ENCODE assay signal across 10 cellular contexts in the genomic region with DNA sequence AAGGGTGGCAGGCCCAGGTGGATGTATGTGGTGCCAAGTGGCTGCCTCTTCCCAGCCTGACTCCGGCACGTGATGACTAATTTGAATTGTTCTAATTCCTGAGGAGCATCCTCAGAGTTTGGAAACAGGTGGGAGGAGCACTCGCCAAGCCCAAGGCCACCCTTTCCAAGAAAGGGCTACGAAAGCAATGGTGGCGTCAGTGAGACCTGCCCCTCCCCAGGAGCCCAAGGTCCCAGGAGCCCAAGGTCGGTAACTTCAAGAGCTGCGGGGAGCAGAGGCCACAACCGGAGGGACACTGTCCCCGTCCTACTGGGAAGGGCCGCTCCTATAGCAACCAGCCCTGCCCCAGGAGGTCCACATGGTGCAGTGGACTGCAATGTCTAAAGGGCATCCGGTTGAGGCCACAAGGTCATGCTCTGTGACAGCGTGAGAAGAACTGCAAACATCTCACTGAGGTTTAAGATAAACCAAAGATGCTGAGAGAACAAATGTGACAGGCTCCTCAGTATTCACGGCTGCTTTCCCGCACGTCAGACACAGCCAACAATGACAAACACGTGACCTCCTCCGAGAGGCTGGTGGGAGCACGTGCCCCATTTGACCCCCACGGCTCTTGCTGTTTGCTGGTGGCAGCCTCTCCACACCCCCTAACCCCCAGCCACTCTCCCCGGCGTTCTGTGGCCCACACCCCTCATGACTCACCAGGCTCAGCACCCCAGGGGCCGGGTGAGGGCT.
DNase-seq lines count a peak whose midpoint lies in the region; ATAC-seq and TF ChIP-seq lines count a peak whose summit lies in the region.
"Had no signal": no experiment of that assay in that cellular context is flagged by ENCODE, and none has a peak within 500 bp of the region (broad histone marks: within the 10 kb centered on the region; RNA-seq: fewer than 3 reads in every experiment).

No MANE protein-coding gene starts in this region.

- H3K27ac Mint-ChIP-seq in CD8-positive, alpha-beta memory T cell, result peak overlapping the region in 6 of 8 donors; percentile 68 to 88 (median 73)

- CTCF ChIA-PET in CD8-positive, alpha-beta memory T cell (lab: Charles Lee), result interaction anchor here (0.6 kb wide), 1 partner anchor 96 kb away, joined by 3 read pairs; no protein-coding TSS in a partner anchor

- intact Hi-C loops in aorta (cut with DNase I), result no loop called here

- no peaks in the 10 kb centered on the region for H3K36me3 ChIP-seq in CD8-positive, alpha-beta memory T cell (ENCODE audit: insufficient read depth, low read length)
- no peaks in the 10 kb centered on the region for H3K36me3 ChIP-seq in aorta (ENCODE audit: control insufficient read depth in 1 of 2, insufficient read depth in 2 of 2, low read length in 1 of 2)
- H3K36me3 ChIP-seq: suprapubic skin had no signal

- no peak for TF ChIP-seq POLR2A in erythroblast (IDR thresholded peaks at IDR 0.05; ENCODE audit: low read length)

- no peaks in the 10 kb centered on the region for H3K9me3 Mint-ChIP-seq in CD8-positive, alpha-beta memory T cell
- H3K9me3 Mint-ChIP-seq: T-cell had no signal

- peaks cover 25% of the 10 kb centered on the region for H3K4me1 ChIP-seq in CD8-positive, alpha-beta memory T cell (ENCODE audit: insufficient read depth, low read length)
- H3K4me1 ChIP-seq in foreskin keratinocyte (peaks cover 32% of the 10 kb centered on the region), aorta (ENCODE audit: control insufficient read depth in 1 of 2, insufficient read depth in 2 of 2, low read length in 2 of 2) (peaks cover 0 to 3% of the 10 kb centered on the region in 2 donors)

- H3K27me3 Mint-ChIP-seq in CD8-positive, alpha-beta memory T cell, result no peaks in the 10 kb centered on the region
- H3K27me3 Mint-ChIP-seq: T-cell had no signal

- no peak overlapping the region for H3K4me3 ChIP-seq in CD8-positive, alpha-beta memory T cell (ENCODE audit: low read length)
- no peak overlapping the region for H3K4me3 ChIP-seq in aorta (ENCODE audit: low read length in 2 of 2)
- H3K4me3 ChIP-seq: suprapubic skin had no signal

- 62 to 72% methylated on average over 22 of the region's 22 CpGs for WGBS in aorta, 2 donors

- H3K4me3 Mint-ChIP-seq in CD8-positive, alpha-beta memory T cell, result no peak overlapping the region
- H3K4me3 Mint-ChIP-seq: T-cell had no signal

- no peaks in the 10 kb centered on the region for H3K36me3 Mint-ChIP-seq in CD8-positive, alpha-beta memory T cell
- H3K36me3 Mint-ChIP-seq: T-cell had no signal

- TF ChIP-seq CTCF in foreskin keratinocyte (conservative IDR thresholded peaks at IDR 0.05), result no peak

- no peaks in the 10 kb centered on the region for H3K27me3 ChIP-seq in CD8-positive, alpha-beta memory T cell (ENCODE audit: insufficient read depth, low read length, poor library complexity, severe bottlenecking)
- H3K27me3 ChIP-seq in foreskin keratinocyte (no peaks in the 10 kb centered on the region), aorta (ENCODE audit: control insufficient read depth in 1 of 2, insufficient read depth in 2 of 2, low read length in 1 of 2) (no peaks in the 10 kb centered on the region)
- H3K27me3 ChIP-seq: suprapubic skin had no signal

- no peak overlapping the region for H3K27ac ChIP-seq in CD8-positive, alpha-beta memory T cell (ENCODE audit: low read depth, low read length)
- H3K27ac ChIP-seq in foreskin keratinocyte, result no peak overlapping the region
- no peak overlapping the region for H3K27ac ChIP-seq in aorta (ENCODE audit: low read depth in 1 of 2, low read length in 2 of 2)

- H3K4me1 Mint-ChIP-seq in CD8-positive, alpha-beta memory T cell, result peaks cover 42 to 68% (median 50%) of the 10 kb centered on the region in 3 donors

- peak in 2 of 5 donors; percentile 20 to 61 for DNase-seq in CD8-positive, alpha-beta memory T cell
- DNase-seq in T1000 (lab: John Stamatoyannopoulos, UW), result peak; percentile 17
- DNase-seq in foreskin keratinocyte, result no peak
- DNase-seq in occipital lobe (lab: John Stamatoyannopoulos, UW), result peak; percentile 86
- no peak for DNase-seq in activated gamma-delta T cell treated with Interleukin-2 at 50 U/mL for 16 hours
- no peak for DNase-seq in erythroblast (lab: John Stamatoyannopoulos, UW)
- DNase-seq in aorta, result no peak
- no peak for DNase-seq in KG1 (lab: John Stamatoyannopoulos, UW)

- H3K9me3 ChIP-seq in CD8-positive, alpha-beta memory T cell (ENCODE audit: low read length), result no peaks in the 10 kb centered on the region
- H3K9me3 ChIP-seq in aorta (ENCODE audit: control insufficient read depth, low read length), result no peaks in the 10 kb centered on the region
- H3K9me3 ChIP-seq: suprapubic skin had no signal

- ATAC-seq in foreskin keratinocyte (peak; percentile 60), aorta (ENCODE audit: low FRiP score) (no peak)
- ATAC-seq: T-cell had no signal

- POLR2A ChIA-PET in CD8-positive, alpha-beta memory T cell (lab: Charles Lee), result no interaction called here

Comparison
In these comparisons a context has a peak if more than half of its experiments do, and no peak if none do; other contexts are left out.
1. DNase-seq: peak in T1000 (single experiment) and occipital lobe (single experiment); none in foreskin keratinocyte (0 of 2), activated gamma-delta T cell treated with Interleukin-2 at 50 U/mL for 16 hours (single experiment), erythroblast (0 of 2), aorta (0 of 2) and KG1 (single experiment).